Comparison of ENCODE assay signal across 1 cellular context in the genomic region with DNA sequence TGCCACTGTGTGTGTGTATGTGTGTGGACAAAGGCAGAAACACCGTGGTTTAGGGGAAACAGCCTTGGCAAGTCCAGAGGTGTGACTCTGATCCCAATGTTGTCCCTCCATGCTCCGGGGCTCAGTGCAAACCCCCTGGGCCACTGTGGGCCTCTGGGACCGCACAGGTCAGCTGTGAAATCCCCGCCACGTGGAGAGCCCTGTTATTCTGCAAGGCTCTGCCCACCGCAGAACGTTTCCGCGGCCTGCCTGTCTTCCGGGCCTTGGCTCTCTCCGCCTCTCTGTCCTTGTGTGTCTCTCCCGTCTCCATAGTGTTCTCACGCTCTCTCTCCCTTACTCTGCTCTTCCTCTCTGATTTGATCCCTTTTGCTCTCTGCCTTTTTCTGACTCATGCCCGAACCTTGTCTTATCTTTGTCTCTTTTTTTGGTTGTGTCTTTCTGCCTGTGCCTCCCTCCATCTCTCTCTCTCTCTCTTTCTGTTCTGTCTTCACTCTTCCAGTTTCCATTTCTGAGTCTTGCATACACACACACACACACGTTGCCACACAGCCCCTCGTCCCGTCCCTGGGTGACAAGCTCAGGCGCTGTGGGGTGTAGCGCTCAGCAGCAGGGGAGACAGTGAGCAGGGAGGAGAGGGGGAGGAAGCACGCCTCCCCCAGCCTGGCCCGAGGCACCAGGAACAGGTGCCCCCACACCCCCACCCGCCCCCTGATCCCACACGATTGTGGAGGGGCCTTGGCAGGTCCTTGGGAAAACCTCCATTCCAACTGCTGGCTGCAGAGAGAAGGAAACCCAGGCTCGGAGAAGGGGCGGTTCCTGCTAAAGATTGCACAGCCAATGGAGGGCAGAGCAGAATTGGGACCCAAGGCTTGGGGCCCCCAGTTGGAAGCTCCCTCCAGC.
TF ChIP-seq lines count a peak whose summit lies in the region.

No MANE protein-coding gene starts in this region.

TF ChIP-seq in H1, 55 proteins besides CTCF, POLR2A, EP300 and RAD21:
- TF ChIP-seq NRF1 (IDR thresholded peaks at IDR 0.05; ENCODE audit: low read depth, low read length), result no peak
- TF ChIP-seq KDM1A (IDR thresholded peaks at IDR 0.05; ENCODE audit: borderline replicate concordance, low read length), result no peak
- TF ChIP-seq SUZ12 (IDR thresholded peaks at IDR 0.05; ENCODE audit: low read length), result no peak
- no peak for TF ChIP-seq SP2 (IDR thresholded peaks at IDR 0.05; ENCODE audit: low read length)
- TF ChIP-seq JUN (IDR thresholded peaks at IDR 0.05; ENCODE audit: low read depth, low read length), result no peak
- TF ChIP-seq, protein P1, sequence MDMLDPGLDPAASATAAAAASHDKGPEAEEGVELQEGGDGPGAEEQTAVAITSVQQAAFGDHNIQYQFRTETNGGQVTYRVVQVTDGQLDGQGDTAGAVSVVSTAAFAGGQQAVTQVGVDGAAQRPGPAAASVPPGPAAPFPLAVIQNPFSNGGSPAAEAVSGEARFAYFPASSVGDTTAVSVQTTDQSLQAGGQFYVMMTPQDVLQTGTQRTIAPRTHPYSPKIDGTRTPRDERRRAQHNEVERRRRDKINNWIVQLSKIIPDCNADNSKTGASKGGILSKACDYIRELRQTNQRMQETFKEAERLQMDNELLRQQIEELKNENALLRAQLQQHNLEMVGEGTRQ (IDR thresholded peaks at IDR 0.05; ENCODE audit: low read length), result no peak
- TF ChIP-seq SP1 (IDR thresholded peaks at IDR 0.05; ENCODE audit: low read depth, low read length), result no peak
- TF ChIP-seq BACH1 (IDR thresholded peaks at IDR 0.05; ENCODE audit: low read length), result no peak
- TF ChIP-seq EZH2 (IDR thresholded peaks at IDR 0.05; ENCODE audit: low read depth, low read length, severe bottlenecking), result no peak
- no peak for TF ChIP-seq CHD2 (IDR thresholded peaks at IDR 0.05; ENCODE audit: low read length)
- TF ChIP-seq, protein P2, sequence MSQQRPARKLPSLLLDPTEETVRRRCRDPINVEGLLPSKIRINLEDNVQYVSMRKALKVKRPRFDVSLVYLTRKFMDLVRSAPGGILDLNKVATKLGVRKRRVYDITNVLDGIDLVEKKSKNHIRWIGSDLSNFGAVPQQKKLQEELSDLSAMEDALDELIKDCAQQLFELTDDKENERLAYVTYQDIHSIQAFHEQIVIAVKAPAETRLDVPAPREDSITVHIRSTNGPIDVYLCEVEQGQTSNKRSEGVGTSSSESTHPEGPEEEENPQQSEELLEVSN (IDR thresholded peaks at IDR 0.05), result no peak
- no peak for TF ChIP-seq MAFK (IDR thresholded peaks at IDR 0.05; ENCODE audit: low read depth, low read length)
- TF ChIP-seq, protein P3, sequence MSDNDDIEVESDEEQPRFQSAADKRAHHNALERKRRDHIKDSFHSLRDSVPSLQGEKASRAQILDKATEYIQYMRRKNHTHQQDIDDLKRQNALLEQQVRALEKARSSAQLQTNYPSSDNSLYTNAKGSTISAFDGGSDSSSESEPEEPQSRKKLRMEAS (IDR thresholded peaks at IDR 0.05), result no peak
- TF ChIP-seq, protein P4, sequence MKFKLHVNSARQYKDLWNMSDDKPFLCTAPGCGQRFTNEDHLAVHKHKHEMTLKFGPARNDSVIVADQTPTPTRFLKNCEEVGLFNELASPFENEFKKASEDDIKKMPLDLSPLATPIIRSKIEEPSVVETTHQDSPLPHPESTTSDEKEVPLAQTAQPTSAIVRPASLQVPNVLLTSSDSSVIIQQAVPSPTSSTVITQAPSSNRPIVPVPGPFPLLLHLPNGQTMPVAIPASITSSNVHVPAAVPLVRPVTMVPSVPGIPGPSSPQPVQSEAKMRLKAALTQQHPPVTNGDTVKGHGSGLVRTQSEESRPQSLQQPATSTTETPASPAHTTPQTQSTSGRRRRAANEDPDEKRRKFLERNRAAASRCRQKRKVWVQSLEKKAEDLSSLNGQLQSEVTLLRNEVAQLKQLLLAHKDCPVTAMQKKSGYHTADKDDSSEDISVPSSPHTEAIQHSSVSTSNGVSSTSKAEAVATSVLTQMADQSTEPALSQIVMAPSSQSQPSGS (IDR thresholded peaks at IDR 0.05; ENCODE audit: low read length), result no peak
- no peak for TF ChIP-seq NANOG (IDR thresholded peaks at IDR 0.05; ENCODE audit: insufficient read depth, low read depth, low read length, poor library complexity, severe bottlenecking)
- TF ChIP-seq RFX5 (IDR thresholded peaks at IDR 0.05; ENCODE audit: borderline replicate concordance, low read depth, low read length), result no peak
- no peak for TF ChIP-seq EGR1 (IDR thresholded peaks at IDR 0.05; ENCODE audit: borderline replicate concordance, low read depth, low read length)
- no peak for TF ChIP-seq ASH2L (IDR thresholded peaks at IDR 0.05; ENCODE audit: low read length)
- TF ChIP-seq CEBPB (IDR thresholded peaks at IDR 0.05; ENCODE audit: low read depth, low read length), result no peak
